ENCODE assay signal across 8 cellular contexts in genomic region chr6:26223677-26224546, GRCh38.
DNase-seq lines count a peak whose midpoint lies in the region; TF ChIP-seq lines count a peak whose summit lies in the region.

No MANE protein-coding gene starts in this region.

- DNase-seq in G401 (ENCODE audit: low spot score) (peak; percentile 98), H4 (ENCODE audit: low spot score) (peak; percentile 90), MG63 (peak; percentile 74), SW480 (ENCODE audit: low spot score) (peak; percentile 97), MCF 10A (ENCODE audit: unreplicated experiment) (peak; percentile 91), NCI-H2196 (lab: John Stamatoyannopoulos, UW; ENCODE audit: unreplicated experiment) (no peak)

- intact Hi-C loops in MCF 10A (cut with micrococcal nuclease) = loop anchor here (2.0 kb wide), 1 partner anchor 47 kb away; a partner anchor contains a TSS

- H3K9ac ChIP-seq in iPS-18a (ENCODE audit: low read length) (peak overlapping the region; percentile 100), skeletal muscle tissue (ENCODE audit: low read depth in 1 of 3, low read length in 3 of 3) (peak overlapping the region; percentile 36 to 69 (median 47))

- peaks cover 38% of the 10 kb centered on the region for H3K4me1 ChIP-seq in iPS-18a (ENCODE audit: control insufficient read depth, low read depth, low read length)
- H3K4me1 ChIP-seq in skeletal muscle tissue (ENCODE audit: control insufficient read depth in 3 of 3, insufficient read depth in 3 of 3, low read length in 3 of 3) = peaks cover 0 to 2% (median 0%) of the 10 kb centered on the region in 3 donors

- no peak overlapping the region for H3K27ac Mint-ChIP-seq in MCF 10A (ENCODE audit: low read depth, unreplicated experiment)

- H3K27me3 Mint-ChIP-seq in MCF 10A (ENCODE audit: insufficient read depth, unreplicated experiment) = no peaks in the 10 kb centered on the region

- peaks cover 6% of the 10 kb centered on the region for H3K36me3 Mint-ChIP-seq in MCF 10A (ENCODE audit: insufficient read depth, unreplicated experiment)

- H3K36me3 ChIP-seq in MG63 (no peaks in the 10 kb centered on the region; the same call in none of the 2 replicates), iPS-18a (ENCODE audit: control insufficient read depth, low read depth, low read length) (no peaks in the 10 kb centered on the region), skeletal muscle tissue (ENCODE audit: control insufficient read depth in 3 of 3, insufficient read depth in 3 of 3, low read length in 3 of 3) (no peaks in the 10 kb centered on the region)

- no TSS peak for BruUV-seq in MCF 10A (replicated peaks; lab: Mats Ljungman, UMichigan)

- TF ChIP-seq CTCF in MCF 10A (IDR thresholded peaks at IDR 0.05; ENCODE audit: unreplicated experiment) = no peak

- H3K9me3 Mint-ChIP-seq in MCF 10A (ENCODE audit: unreplicated experiment) = no peaks in the 10 kb centered on the region

- H3K27ac ChIP-seq in iPS-18a (ENCODE audit: low read length) (peak overlapping the region; percentile 100), skeletal muscle tissue (ENCODE audit: low read depth, low read length) (peak overlapping the region; percentile 73)

- POLR2A ChIA-PET in MCF 10A (lab: Yijun Ruan, JAX) = interaction anchor here (0.6 to 10.6 kb wide), 48 partner anchors 9 to 1671 kb away, joined by 3 to 253 read pairs (median 7); a partner anchor contains a TSS

- in situ Hi-C loops in G401 (cut with HindIII; ENCODE audit: low sequenced_read_pairs) = no loop called here

- CTCF ChIA-PET in MCF 10A (lab: Yijun Ruan, JAX) = interaction anchor here (0.6 to 1.7 kb wide), 5 partner anchors 24 to 350 kb away, joined by 3 to 10 read pairs (median 3); a partner anchor contains a TSS

- no peaks in the 10 kb centered on the region for H3K9me3 ChIP-seq in MG63
- no peaks in the 10 kb centered on the region for H3K9me3 ChIP-seq in iPS-18a (ENCODE audit: control insufficient read depth, low read depth, low read length)
- H3K9me3 ChIP-seq in skeletal muscle tissue (ENCODE audit: control insufficient read depth in 3 of 3, low read length in 3 of 3) = peaks cover 0 to 4% (median 2%) of the 10 kb centered on the region in 3 donors

- peaks cover 6% of the 10 kb centered on the region for H3K4me1 Mint-ChIP-seq in MCF 10A (ENCODE audit: insufficient read depth, unreplicated experiment)

- H3K4me3 Mint-ChIP-seq in MCF 10A (ENCODE audit: unreplicated experiment) = no peak overlapping the region

- H3K27me3 ChIP-seq in MG63 = no peaks in the 10 kb centered on the region
- no peaks in the 10 kb centered on the region for H3K27me3 ChIP-seq in iPS-18a (ENCODE audit: control insufficient read depth, insufficient read depth, low read length)
- H3K27me3 ChIP-seq in skeletal muscle tissue (ENCODE audit: control insufficient read depth in 3 of 3, insufficient read depth in 3 of 3, low read length in 3 of 3) = peaks cover 29 to 74% (median 61%) of the 10 kb centered on the region in 3 donors

- peak overlapping the region; percentile 84 for H3K4me3 ChIP-seq in MG63
- H3K4me3 ChIP-seq in iPS-18a (ENCODE audit: low read length) = peak overlapping the region; percentile 99
- peak overlapping the region; percentile 44 to 82 (median 71) for H3K4me3 ChIP-seq in skeletal muscle tissue (ENCODE audit: low read length in 3 of 3)
